Comparison of ENCODE assay signal across 10 cellular contexts in genomic region chr15:63195257-63196023, GRCh38. TPM values are rescaled to one million over a fixed set of nuclear protein-coding genes. Genes with fewer than 3 reads are reported as not detected.
DNase-seq lines count a peak whose midpoint lies in the region; ATAC-seq and TF ChIP-seq lines count a peak whose summit lies in the region.
"Had no signal": no experiment of that assay in that cellular context is flagged by ENCODE, and none has a peak within 500 bp of the region (broad histone marks: within the 10 kb centered on the region; RNA-seq: fewer than 3 reads in every experiment).

No MANE protein-coding gene starts in this region.

- intact Hi-C loops in Right ventricle myocardium superior (cut with DNase I): no loop called here
- intact Hi-C loops in left cardiac atrium (cut with DNase I): loop anchor here in 1 of 2 donors (10.0 kb wide), 1 partner anchor 79 kb away; the partner anchor contains the start of gene APH1B

- TF ChIP-seq CTCF in hepatocyte (IDR thresholded peaks at IDR 0.05; ENCODE audit: poor library complexity): no peak

- no peak overlapping the region for H3K18ac ChIP-seq in neuronal stem cell (ENCODE audit: low read length)

- H4K91ac ChIP-seq in neuronal stem cell (ENCODE audit: low read depth, low read length, poor library complexity): no peak overlapping the region

- H3K9ac ChIP-seq in neuronal stem cell (ENCODE audit: low read depth, low read length, poor library complexity): no peak overlapping the region
- H3K9ac ChIP-seq: parathyroid adenoma had no signal

- H3K9me3 ChIP-seq in T-helper 17 cell (ENCODE audit: control insufficient read depth, low read length, poor library complexity, severe bottlenecking) (no peaks in the 10 kb centered on the region), hepatocyte (ENCODE audit: low read depth) (no peaks in the 10 kb centered on the region), neuronal stem cell (replicated peaks in 1 of 2; ENCODE audit: control insufficient read depth in 2 of 2, insufficient read depth in 1 of 2, low read depth in 1 of 2, low read length in 2 of 2) (no peaks in the 10 kb centered on the region)

- no peaks in the 10 kb centered on the region for H3K27me3 Mint-ChIP-seq in T-helper 17 cell

- peak overlapping the region; percentile 100 for H3K27ac Mint-ChIP-seq in T-helper 17 cell

- H3K14ac ChIP-seq in neuronal stem cell (ENCODE audit: low read length): no peak overlapping the region

- no peak overlapping the region for H2BK120ac ChIP-seq in neuronal stem cell (ENCODE audit: low read depth, low read length)

- H3K4me3 ChIP-seq in hepatocyte: no peak overlapping the region
- no peak overlapping the region for H3K4me3 ChIP-seq in urinary bladder (ENCODE audit: low read depth, low read length)
- no peak overlapping the region for H3K4me3 ChIP-seq in neuronal stem cell (ENCODE audit: low read length in 2 of 2)

- no peak overlapping the region for H2AK5ac ChIP-seq in neuronal stem cell (ENCODE audit: low read depth, low read length)

- no peak overlapping the region for H3K23ac ChIP-seq in neuronal stem cell (ENCODE audit: low read depth, low read length, poor library complexity)

- 89% methylated on average over 4 of the region's 4 CpGs for WGBS in hepatocyte (ENCODE audit: low lambda C conversion rate, missing lambda C conversion rate)
- 63% methylated on average over 4 of the region's 4 CpGs for WGBS in urinary bladder
- WGBS in neuronal stem cell (ENCODE audit: extremely low coverage in 2 of 2, insufficient read length in 2 of 2, insufficient replicate concordance in 1 of 2), 2 donors: 100% methylated on average over 1 of the region's 4 CpGs

- no peaks in the 10 kb centered on the region for H3K79me1 ChIP-seq in neuronal stem cell (ENCODE audit: low read depth, low read length)

- DNase-seq in Right ventricle myocardium superior: no peak
- no peak for DNase-seq in left cardiac atrium
- no peak for DNase-seq in T-helper 17 cell
- no peak for DNase-seq in hepatocyte (ENCODE audit: low spot score)
- no peak for DNase-seq in neuronal stem cell (ENCODE audit: low spot score)
- DNase-seq in COR-L47 (lab: John Stamatoyannopoulos, UW): no peak
- DNase-seq: DMS53 had no signal

- no peaks in the 10 kb centered on the region for H4K20me1 ChIP-seq in hepatocyte (ENCODE audit: insufficient read depth, poor library complexity, severe bottlenecking)

- H3K4me1 ChIP-seq in hepatocyte (ENCODE audit: insufficient read depth): peaks cover 10% of the 10 kb centered on the region
- no peaks in the 10 kb centered on the region for H3K4me1 ChIP-seq in urinary bladder (ENCODE audit: insufficient read depth)
- peaks cover 11 to 16% of the 10 kb centered on the region in 2 donors for H3K4me1 ChIP-seq in neuronal stem cell (ENCODE audit: control insufficient read depth in 2 of 2, insufficient read depth in 1 of 2, low read depth in 1 of 2, low read length in 2 of 2)

- no peak overlapping the region for H2BK12ac ChIP-seq in neuronal stem cell (ENCODE audit: low read length)

- no peak overlapping the region for H2BK5ac ChIP-seq in neuronal stem cell (ENCODE audit: low read length)

- H3K4me1 Mint-ChIP-seq in T-helper 17 cell: peaks cover 71% of the 10 kb centered on the region

- H3K4me3 Mint-ChIP-seq in T-helper 17 cell: peak overlapping the region; percentile 83

- H3K27ac ChIP-seq in hepatocyte (no peak overlapping the region), urinary bladder (ENCODE audit: low read depth) (peak overlapping the region; percentile 62), neuronal stem cell (replicated peaks; ENCODE audit: low read length) (no peak overlapping the region)
- H3K27ac ChIP-seq: parathyroid adenoma had no signal

- H3K4me2 ChIP-seq in hepatocyte (peak overlapping the region; percentile 21), neuronal stem cell (ENCODE audit: insufficient read depth, low read length, poor library complexity, severe bottlenecking) (no peak overlapping the region)

- H2BK15ac ChIP-seq in neuronal stem cell (ENCODE audit: low read length): no peak overlapping the region

- H3K9me2 ChIP-seq in hepatocyte (replicated peaks; ENCODE audit: insufficient read depth): no peaks in the 10 kb centered on the region

- H3K36me3 ChIP-seq in hepatocyte (replicated peaks; ENCODE audit: insufficient read depth, low read depth) (no peaks in the 10 kb centered on the region), urinary bladder (ENCODE audit: insufficient read depth) (no peaks in the 10 kb centered on the region), neuronal stem cell (replicated peaks in 1 of 2; ENCODE audit: control insufficient read depth in 2 of 2, insufficient read depth in 2 of 2, low read length in 2 of 2) (peaks cover 2 to 7% of the 10 kb centered on the region in 2 donors)

- H3K79me2 ChIP-seq in hepatocyte: peaks cover 83% of the 10 kb centered on the region

- H3K27me3 ChIP-seq in hepatocyte (no peaks in the 10 kb centered on the region), neuronal stem cell (ENCODE audit: control insufficient read depth in 3 of 3, insufficient read depth in 3 of 3, low read depth in 1 of 3, low read length in 3 of 3) (no peaks in the 10 kb centered on the region)

- no peak overlapping the region for H4K8ac ChIP-seq in neuronal stem cell (ENCODE audit: low read depth, low read length)

- H2AFZ ChIP-seq in hepatocyte (no peak overlapping the region), neuronal stem cell (ENCODE audit: low read length) (no peak overlapping the region)
- H2AFZ ChIP-seq: parathyroid adenoma had no signal

- H3K4ac ChIP-seq in neuronal stem cell (ENCODE audit: low read length): no peak overlapping the region

- ATAC-seq in Right ventricle myocardium superior (ENCODE audit: poor library complexity): peak; percentile 32
- ATAC-seq in left cardiac atrium: no peak
- ATAC-seq in T-helper 17 cell: no peak
- ATAC-seq in GM21723 (IDR thresholded peaks at IDR 0.05; ENCODE audit: unreplicated experiment): no peak

- H3K36me3 Mint-ChIP-seq in T-helper 17 cell (ENCODE audit: low read depth): peaks cover 4% of the 10 kb centered on the region

RNA-seq across cellular contexts. Expression of gene RAB8B, which starts 6.0 kb away (rescaled TPM):
- 10.0 TPM for total RNA-seq in Right ventricle myocardium superior
- 10 to 100 TPM; 19.7 to 21.9 TPM for total RNA-seq in left cardiac atrium
- total RNA-seq in T-helper 17 cell: 100 to 1,000 TPM in 1 of 2 donors, 10 to 100 TPM in 1; 78.1 to 108 TPM
- total RNA-seq in hepatocyte: 36.9 and 40.5 TPM in 2 replicates
- 11.7 and 16.4 TPM in 2 replicates for polyA plus RNA-seq in hepatocyte
- 105 TPM for total RNA-seq in urinary bladder
- polyA plus RNA-seq in urinary bladder: 27.7 TPM
- 94.7 TPM for polyA plus RNA-seq in neuronal stem cell (2013, experiment 1 of 2)
- polyA plus RNA-seq in neuronal stem cell (2013, experiment 2 of 2): 90.1 TPM

RNA-seq across cellular contexts. Expression of gene RPS27L, which starts 38.2 kb away (rescaled TPM):
- total RNA-seq in Right ventricle myocardium superior: 179 TPM
- 100 to 1,000 TPM; 137 to 159 TPM for total RNA-seq in left cardiac atrium
- total RNA-seq in T-helper 17 cell: 10 to 100 TPM; 49.8 to 64.2 TPM
- 97.3 and 134 TPM in 2 replicates for total RNA-seq in hepatocyte
- 525 and 528 TPM in 2 replicates for polyA plus RNA-seq in hepatocyte
- 48.1 TPM for total RNA-seq in urinary bladder
- 97.4 TPM for polyA plus RNA-seq in urinary bladder
- 199 TPM for polyA plus RNA-seq in neuronal stem cell (2013, experiment 1 of 2)
- polyA plus RNA-seq in neuronal stem cell (2013, experiment 2 of 2): 200 TPM
